ENCODE assay signal across 35 cellular contexts in the genomic region with DNA sequence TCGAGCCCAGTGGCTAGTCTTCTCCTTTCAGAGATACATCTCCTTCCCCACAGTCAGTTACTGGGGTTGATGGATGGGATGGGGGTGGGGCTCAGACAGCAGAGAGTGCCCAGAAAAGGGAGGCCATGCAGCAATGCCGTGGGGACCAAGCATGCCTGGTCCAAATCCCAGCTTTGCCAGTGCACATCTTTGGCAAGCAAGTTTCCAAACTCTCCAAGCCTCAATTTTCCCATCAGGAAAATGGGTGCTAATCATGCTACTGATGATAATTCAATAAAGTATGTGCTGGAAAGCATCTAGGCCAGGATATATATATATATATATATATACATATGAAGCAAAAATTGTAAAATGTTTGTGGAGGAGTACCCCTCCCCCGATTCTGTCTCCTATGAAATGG.
DNase-seq lines count a peak whose midpoint lies in the region; ATAC-seq, FAIRE-seq and TF ChIP-seq lines count a peak whose summit lies in the region.
"Had no signal": no experiment of that assay in that cellular context is flagged by ENCODE, and none has a peak within 500 bp of the region (broad histone marks: within the 10 kb centered on the region; RNA-seq: fewer than 3 reads in every experiment).

No MANE protein-coding gene starts in this region.

- H3K9me1 ChIP-seq in K562 (ENCODE audit: control insufficient read depth, insufficient read depth, low read length), result no peaks in the 10 kb centered on the region

- FAIRE-seq in HepG2 (lab: Jason Lieb, UNC) (no peak), K562 (lab: Jason Lieb, UNC) (no peak), H1 (lab: Jason Lieb, UNC) (no peak)
- FAIRE-seq: A204.1, A549, D721Med had no signal

- CTCF ChIA-PET in HepG2 (lab: Yijun Ruan, JAX; ENCODE audit: low intra/inter-chr PET ratio, low total read pairs) (no interaction called here), K562 (lab: Yijun Ruan, JAX; ENCODE audit: low intra/inter-chr PET ratio) (no interaction called here), H1 (lab: Charles Lee; ENCODE audit: partially characterized antibody) (interaction anchor here (0.7 to 3.1 kb wide), 10 partner anchors 19 to 174 kb away, joined by 3 to 16 read pairs (median 5); no protein-coding TSS in a partner anchor)

- intact Hi-C loops in HepG2 (cut with micrococcal nuclease; ENCODE audit: unreplicated experiment), result no loop called here
- intact Hi-C loops in right lobe of liver (cut with DNase I), result no loop called here
- intact Hi-C loops in K562 (cut with micrococcal nuclease), result no loop called here

- H2BK120ac ChIP-seq in H1 (replicated peaks; ENCODE audit: low read depth, low read length) (no peak overlapping the region), neuronal stem cell (ENCODE audit: low read depth, low read length) (no peak overlapping the region)

- H3K79me2 ChIP-seq in HepG2 (ENCODE audit: insufficient read depth, low read length), result no peaks in the 10 kb centered on the region
- no peaks in the 10 kb centered on the region for H3K79me2 ChIP-seq in K562 (ENCODE audit: control insufficient read depth, insufficient read depth, low read length)
- no peaks in the 10 kb centered on the region for H3K79me2 ChIP-seq in H1 (ENCODE audit: control insufficient read depth in 1 of 2, insufficient read depth in 2 of 2, low read length in 2 of 2)

- no peaks in the 10 kb centered on the region for H4K20me1 ChIP-seq in HepG2 (ENCODE audit: insufficient read depth, low read length)
- peaks cover 11% of the 10 kb centered on the region; the same call in 1 of the 2 replicates for H4K20me1 ChIP-seq in K562 (replicated peaks; ENCODE audit: control insufficient read depth, insufficient read depth, low read length)
- H4K20me1 ChIP-seq in H1 (replicated peaks in 1 of 2; ENCODE audit: control insufficient read depth in 1 of 2, insufficient read depth in 2 of 2, low read length in 2 of 2), result no peaks in the 10 kb centered on the region
- H4K20me1 ChIP-seq: BLaER1 had no signal

- POLR2A ChIA-PET in HepG2 (lab: Yijun Ruan, JAX) (no interaction called here), K562 (lab: Yijun Ruan, JAX) (interaction anchor here (0.5 kb wide), 1 partner anchor 492 kb away, joined by 3 read pairs; a partner anchor contains a TSS), H1 (lab: Charles Lee; ENCODE audit: partially characterized antibody) (interaction anchor here (0.6 to 1.8 kb wide), 3 partner anchors 8 to 70 kb away, joined by 3 to 5 read pairs (median 4); no protein-coding TSS in a partner anchor)

- H2AK5ac ChIP-seq in H1 (ENCODE audit: low read depth, low read length), result no peak overlapping the region
- no peak overlapping the region for H2AK5ac ChIP-seq in neuronal stem cell (ENCODE audit: low read depth, low read length)

- no peak overlapping the region for H3K23ac ChIP-seq in H1 (ENCODE audit: insufficient read length)
- H3K23ac ChIP-seq in neuronal stem cell (ENCODE audit: low read depth, low read length, poor library complexity), result no peak overlapping the region

- TF ChIP-seq RAD21 in HepG2 (CRISPR knock-in tag; IDR thresholded peaks at IDR 0.05) (no peak), K562 (CRISPR knock-in tag; conservative IDR thresholded peaks at IDR 0.05 in 1 of 2, IDR thresholded peaks at IDR 0.05 in 1 of 2) (no peak), H1 (IDR thresholded peaks at IDR 0.05 in 1 of 2, conservative IDR thresholded peaks at IDR 0.05 in 1 of 2; ENCODE audit: low read depth in 2 of 2, low read length in 2 of 2) (no peak)

- H3K4me1 ChIP-seq in HepG2 (ENCODE audit: insufficient read depth, low read length) (no peaks in the 10 kb centered on the region), right lobe of liver (no peaks in the 10 kb centered on the region), K562 (replicated peaks in 1 of 2; ENCODE audit: control insufficient read depth in 2 of 2, insufficient read depth in 2 of 2, low read length in 2 of 2) (peaks cover 0 to 23% of the 10 kb centered on the region in 2 experiments; a peak in 4 of 5 replicates), H1 (replicated peaks in 1 of 4; ENCODE audit: control insufficient read depth in 3 of 4, insufficient read depth in 4 of 4, low read length in 3 of 4) (peaks cover 0 to 14% (median 5%) of the 10 kb centered on the region in 4 experiments; a peak in 5 of 7 replicates), neuronal stem cell (ENCODE audit: control insufficient read depth in 2 of 2, insufficient read depth in 1 of 2, low read depth in 1 of 2, low read length in 2 of 2) (peaks cover 0 to 23% of the 10 kb centered on the region in 2 donors)
- H3K4me1 ChIP-seq: A549, Caco-2 had no signal

- DNase-seq in HepG2 (ENCODE audit: low spot score), result no peak
- DNase-seq in right lobe of liver, result no peak
- no peak for DNase-seq in K562 (ENCODE audit: extremely low read depth in 1 of 4, low spot score in 3 of 4)
- DNase-seq in H1 (ENCODE audit: low read depth in 1 of 2, low spot score in 2 of 2), result no peak
- no peak for DNase-seq in neuronal stem cell (ENCODE audit: low spot score)
- no peak for DNase-seq in NOMO-1 treated with DMSO at 0.1 percent for 48 hours (lab: John Stamatoyannopoulos, UW; ENCODE audit: unreplicated experiment)
- no peak for DNase-seq in islet precursor cell
- DNase-seq in NCI-H2029 treated with DMSO at 0.1 percent for 48 hours (lab: John Stamatoyannopoulos, UW), result no peak
- DNase-seq: 8988T; ACHN; AML-193; BE2C; C1 segment of cervical spinal cord; Caco-2; Calu3; CD4-positive, alpha-beta memory T cell; CD4-positive, alpha-beta T cell; CD4-positive, CD25-positive, alpha-beta regulatory T cell; CD8-positive, alpha-beta memory T cell; CD8-positive, alpha-beta T cell; COR-L47; DMS 273 treated with DMSO at 0.1 percent for 48 hours; DMS153; DMS53; DMS79; DMS79 treated with DMSO at 0.1 percent for 48 hours; DND-41; EL had no signal

- no peak overlapping the region for H3K4me3 ChIP-seq in HepG2 (replicated peaks in 1 of 3; ENCODE audit: insufficient read depth in 1 of 3, low read depth in 2 of 3, low read length in 3 of 3)
- no peak overlapping the region for H3K4me3 ChIP-seq in right lobe of liver
- no peak overlapping the region for H3K4me3 ChIP-seq in K562
- no peak overlapping the region for H3K4me3 ChIP-seq in H1 (ENCODE audit: extremely low read depth in 1 of 4, insufficient read depth in 2 of 4, low read depth in 3 of 4, low read length in 4 of 4)
- no peak overlapping the region for H3K4me3 ChIP-seq in neuronal stem cell (ENCODE audit: low read length in 2 of 2)
- H3K4me3 ChIP-seq: A549; BLaER1; BLaER1 treated with 17β-estradiol and CSF1 and Interleukin-3, amounts not matched to agents 10 nM and 100 nM had no signal

- ATAC-seq in HepG2, result no peak
- no peak for ATAC-seq in right lobe of liver
- no peak for ATAC-seq in K562
- ATAC-seq: A549; CD8-positive, alpha-beta T cell had no signal

- no TSS peak for BruUV-seq in HepG2 (replicated peaks; lab: Mats Ljungman, UMichigan)
- no TSS peak for BruUV-seq in K562 (replicated peaks; lab: Mats Ljungman, UMichigan)

- H4K8ac ChIP-seq in H1 (ENCODE audit: extremely low read depth, insufficient read depth, low read length), result no peak overlapping the region
- H4K8ac ChIP-seq in neuronal stem cell (ENCODE audit: low read depth, low read length), result no peak overlapping the region

- no peak overlapping the region for H3K14ac ChIP-seq in H1 (ENCODE audit: insufficient read length)
- H3K14ac ChIP-seq in neuronal stem cell (ENCODE audit: low read length), result no peak overlapping the region

- H3K36me3 ChIP-seq in HepG2 (replicated peaks in 1 of 2; ENCODE audit: control insufficient read depth in 1 of 2, insufficient read depth in 2 of 2, low read length in 2 of 2) (no peaks in the 10 kb centered on the region), right lobe of liver (no peaks in the 10 kb centered on the region), K562 (ENCODE audit: control insufficient read depth, insufficient read depth, low read length) (no peaks in the 10 kb centered on the region), H1 (ENCODE audit: control insufficient read depth in 2 of 4, insufficient read depth in 4 of 4, low read length in 3 of 4) (no peaks in the 10 kb centered on the region), neuronal stem cell (replicated peaks in 1 of 2; ENCODE audit: control insufficient read depth in 2 of 2, insufficient read depth in 2 of 2, low read length in 2 of 2) (no peaks in the 10 kb centered on the region)
- H3K36me3 ChIP-seq: BE2C; BLaER1; BLaER1 treated with 17β-estradiol and CSF1 and Interleukin-3, amounts not matched to agents 10 nM and 100 nM had no signal

- H3K79me1 ChIP-seq in H1 (ENCODE audit: low read depth, low read length) (no peaks in the 10 kb centered on the region), neuronal stem cell (ENCODE audit: low read depth, low read length) (no peaks in the 10 kb centered on the region)

- H3K56ac ChIP-seq in H1 (replicated peaks; ENCODE audit: insufficient read length, low read depth, low read length), result no peak overlapping the region

- peaks cover 5% of the 10 kb centered on the region for H3K23me2 ChIP-seq in H1 (ENCODE audit: low read depth, low read length)

- H3K4me2 ChIP-seq in HepG2 (ENCODE audit: low read depth, low read length) (no peak overlapping the region), K562 (ENCODE audit: insufficient read depth, low read length) (no peak overlapping the region), H1 (ENCODE audit: insufficient read depth in 1 of 2, low read depth in 2 of 2, low read length in 2 of 2) (no peak overlapping the region), neuronal stem cell (ENCODE audit: insufficient read depth, low read length, poor library complexity, severe bottlenecking) (no peak overlapping the region)
- H3K4me2 ChIP-seq: A549, BLaER1 had no signal

- in situ Hi-C loops in HepG2 (cut with HindIII; ENCODE audit: extremely low pct_ligation_motif_present, low pct_unique_long_range_greater_than_20kb), result no loop called here
- in situ Hi-C loops in K562 (cut with MboI), result no loop called here

- no peak overlapping the region for H4K5ac ChIP-seq in H1 (ENCODE audit: insufficient read length, low read depth, low read length)

- no peak overlapping the region for H2BK20ac ChIP-seq in H1 (ENCODE audit: low read length)

- H4K91ac ChIP-seq in H1 (replicated peaks; ENCODE audit: insufficient read length, low read length) (no peak overlapping the region), neuronal stem cell (ENCODE audit: low read depth, low read length, poor library complexity) (no peak overlapping the region)

- H2BK5ac ChIP-seq in H1 (ENCODE audit: low read depth, low read length), result no peak overlapping the region
- no peak overlapping the region for H2BK5ac ChIP-seq in neuronal stem cell (ENCODE audit: low read length)

- TF ChIP-seq POLR2A in HepG2 (IDR thresholded peaks at IDR 0.05; ENCODE audit: insufficient read depth in 1 of 2, low read depth in 2 of 2, low read length in 2 of 2) (no peak), right lobe of liver (IDR thresholded peaks at IDR 0.05) (no peak), K562 (conservative IDR thresholded peaks at IDR 0.05) (no peak), H1 (IDR thresholded peaks at IDR 0.05; ENCODE audit: control extremely low read depth in 1 of 2, low read depth in 2 of 2, low read length in 2 of 2) (no peak)

- H3K27me3 ChIP-seq in HepG2 (ENCODE audit: control insufficient read depth in 1 of 2, insufficient read depth in 2 of 2, low read length in 2 of 2), result peaks cover 4 to 50% of the 10 kb centered on the region in 2 experiments; a peak in 4 of 5 replicates
- H3K27me3 ChIP-seq in right lobe of liver, result peaks cover 0 to 8% of the 10 kb centered on the region in 2 donors
- H3K27me3 ChIP-seq in K562 (ENCODE audit: control insufficient read depth in 2 of 2, insufficient read depth in 2 of 2, low read length in 2 of 2), result peaks cover 22 to 40% of the 10 kb centered on the region in 2 experiments
- H3K27me3 ChIP-seq in H1 (replicated peaks in 1 of 4; ENCODE audit: control insufficient read depth in 3 of 4, extremely low read depth in 1 of 4, insufficient read depth in 3 of 4, low read length in 3 of 4), result peaks cover 0 to 7% (median 0%) of the 10 kb centered on the region in 4 experiments; a peak in 2 of 7 replicates
- peaks cover 0 to 4% (median 0%) of the 10 kb centered on the region in 3 experiments for H3K27me3 ChIP-seq in neuronal stem cell (ENCODE audit: control insufficient read depth in 3 of 3, insufficient read depth in 3 of 3, low read depth in 1 of 3, low read length in 3 of 3)
- H3K27me3 ChIP-seq: BE2C, BLaER1 had no signal

- H3K9ac ChIP-seq in HepG2 (ENCODE audit: insufficient read depth, low read depth, low read length) (no peak overlapping the region), K562 (ENCODE audit: insufficient read depth in 1 of 2, low read depth in 2 of 2, low read length in 2 of 2) (no peak overlapping the region), H1 (replicated peaks in 1 of 4; ENCODE audit: extremely low read depth in 1 of 4, low read depth in 3 of 4, low read length in 3 of 4) (no peak overlapping the region), neuronal stem cell (ENCODE audit: low read depth, low read length, poor library complexity) (no peak overlapping the region)
- H3K9ac ChIP-seq: BLaER1; BLaER1 treated with 17β-estradiol and CSF1 and Interleukin-3, amounts not matched to agents 10 nM and 100 nM had no signal

- H2BK15ac ChIP-seq in H1 (ENCODE audit: low read length) (no peak overlapping the region), neuronal stem cell (ENCODE audit: low read length) (no peak overlapping the region)

- no peak for TF ChIP-seq EP300 in HepG2 (IDR thresholded peaks at IDR 0.05; ENCODE audit: low read depth in 2 of 2, low read length in 2 of 2)
- TF ChIP-seq EP300 in HepG2 (CRISPR knock-in tag; IDR thresholded peaks at IDR 0.05; ENCODE audit: borderline replicate concordance), result no peak
- TF ChIP-seq EP300 in K562 (IDR thresholded peaks at IDR 0.05; ENCODE audit: low read length), result no peak
- no peak for TF ChIP-seq EP300 in H1 (IDR thresholded peaks at IDR 0.05; ENCODE audit: borderline replicate concordance in 1 of 2, low read depth in 2 of 2, low read length in 2 of 2)

- no peaks in the 10 kb centered on the region for H3K9me3 ChIP-seq in HepG2 (ENCODE audit: low read length)
- H3K9me3 ChIP-seq in right lobe of liver, result no peaks in the 10 kb centered on the region
- H3K9me3 ChIP-seq in K562 (replicated peaks; ENCODE audit: control insufficient read depth, insufficient read depth, low read depth, low read length), result no peaks in the 10 kb centered on the region
- H3K9me3 ChIP-seq in H1 (ENCODE audit: insufficient read depth in 2 of 2, low read depth in 1 of 2, low read length in 1 of 2), result no peaks in the 10 kb centered on the region
- H3K9me3 ChIP-seq in neuronal stem cell (replicated peaks in 1 of 2; ENCODE audit: control insufficient read depth in 2 of 2, insufficient read depth in 1 of 2, low read depth in 1 of 2, low read length in 2 of 2), result no peaks in the 10 kb centered on the region
- H3K9me3 ChIP-seq: A549; BE2C; BLaER1; BLaER1 treated with 17β-estradiol and CSF1 and Interleukin-3, amounts not matched to agents 10 nM and 100 nM; Caco-2 had no signal

- no peak overlapping the region for H3K4ac ChIP-seq in H1 (replicated peaks; ENCODE audit: insufficient read length, low read depth, low read length)
- H3K4ac ChIP-seq in neuronal stem cell (ENCODE audit: low read length), result no peak overlapping the region

- no peak overlapping the region for H2AFZ ChIP-seq in HepG2 (ENCODE audit: low read length)
- no peak overlapping the region for H2AFZ ChIP-seq in K562 (ENCODE audit: low read depth, low read length)
- H2AFZ ChIP-seq in H1 (ENCODE audit: low read length), result no peak overlapping the region
- H2AFZ ChIP-seq in neuronal stem cell (ENCODE audit: low read length), result no peak overlapping the region

- TF ChIP-seq CTCF in HepG2 (CRISPR knock-in tag; IDR thresholded peaks at IDR 0.05), result no peak
- TF ChIP-seq CTCF in right lobe of liver (IDR thresholded peaks at IDR 0.05), result no peak
- no peak for TF ChIP-seq CTCF in K562 (IDR thresholded peaks at IDR 0.05 in 2 of 3, conservative IDR thresholded peaks at IDR 0.05 in 1 of 3; ENCODE audit: insufficient read depth in 2 of 3, low read depth in 1 of 3, low read length in 3 of 3)
- no peak for TF ChIP-seq CTCF in H1 (IDR thresholded peaks at IDR 0.05; ENCODE audit: control extremely low read depth in 1 of 3, insufficient read depth in 1 of 3, low read depth in 1 of 3, low read length in 3 of 3)

- H2BK12ac ChIP-seq in H1 (ENCODE audit: low read depth, low read length) (no peak overlapping the region), neuronal stem cell (ENCODE audit: low read length) (no peak overlapping the region)

- 1% methylated on average over 3 of the region's 3 CpGs for WGBS in HepG2 (ENCODE audit: low lambda C conversion rate)
- WGBS in right lobe of liver (ENCODE audit: insufficient coverage, low coverage, low lambda C conversion rate, missing lambda C conversion rate), result 27% methylated on average over 3 of the region's 3 CpGs
- WGBS in K562 (ENCODE audit: insufficient coverage, low coverage, missing lambda C conversion rate), result 0% methylated on average over 3 of the region's 3 CpGs
- 87% methylated on average over 3 of the region's 3 CpGs; no CpG with 5 or more reads in 1 of the 2 experiments for WGBS in H1 (ENCODE audit: extremely low coverage in 1 of 2, insufficient coverage in 1 of 2, insufficient read length in 1 of 2, insufficient replicate concordance in 2 of 2, low coverage in 1 of 2, low lambda C conversion rate in 2 of 2, missing lambda C conversion rate in 1 of 2), 2 experiments
- no CpG with 5 or more reads among the region's 3 CpGs for WGBS in neuronal stem cell (ENCODE audit: extremely low coverage in 2 of 2, insufficient read length in 2 of 2, insufficient replicate concordance in 1 of 2), 2 donors

- no peak overlapping the region for H3K27ac ChIP-seq in HepG2 (ENCODE audit: extremely low read length, insufficient read depth, low read length)
- no peak overlapping the region for H3K27ac ChIP-seq in right lobe of liver
- no peak overlapping the region for H3K27ac ChIP-seq in K562 (ENCODE audit: extremely low read depth, low read depth, low read length)
- no peak overlapping the region for H3K27ac ChIP-seq in H1 (ENCODE audit: low read depth, low read length)
- no peak overlapping the region for H3K27ac ChIP-seq in neuronal stem cell (replicated peaks; ENCODE audit: low read length)
- H3K27ac ChIP-seq: 22Rv1; A549; BLaER1; BLaER1 treated with 17β-estradiol and CSF1 and Interleukin-3, amounts not matched to agents 10 nM and 100 nM; C4-2B had no signal

- no peak overlapping the region for H3K18ac ChIP-seq in H1 (ENCODE audit: extremely low read depth, low read length)
- peak overlapping the region; percentile 44 for H3K18ac ChIP-seq in neuronal stem cell (ENCODE audit: low read length)
